Comparison of ENCODE assay signal across 15 cellular contexts in the genomic region with DNA sequence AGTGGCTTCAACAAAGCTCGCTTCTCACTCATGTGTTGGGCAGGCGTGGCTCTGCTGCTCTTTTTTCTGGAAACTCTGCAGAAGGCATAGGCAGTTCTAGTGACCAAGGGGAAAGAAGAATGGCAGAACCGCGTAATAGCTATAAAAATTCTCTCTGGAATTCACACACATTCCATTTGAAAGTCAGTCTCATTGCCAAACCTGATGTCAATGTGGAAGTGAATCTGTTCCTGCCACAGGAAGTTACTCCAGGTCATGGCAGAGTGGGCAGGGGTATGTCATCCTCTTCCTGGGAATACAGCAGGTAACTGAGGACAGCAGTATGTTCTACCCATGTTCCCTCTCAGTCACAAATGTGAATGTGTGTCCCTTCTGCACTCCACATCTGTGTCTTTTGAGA. TPM values are rescaled to one million over a fixed set of nuclear protein-coding genes. Genes with fewer than 3 reads are reported as not detected.
DNase-seq lines count a peak whose midpoint lies in the region; TF ChIP-seq lines count a peak whose summit lies in the region.
"Had no signal": no experiment of that assay in that cellular context is flagged by ENCODE, and none has a peak within 500 bp of the region (broad histone marks: within the 10 kb centered on the region; RNA-seq: fewer than 3 reads in every experiment).

No MANE protein-coding gene starts in this region.

- DNase-seq in GM23248, result peak; percentile 2
- peak; percentile 2 for DNase-seq in choroid plexus epithelial cell (ENCODE audit: low read depth)
- peak; percentile 6 to 89 for DNase-seq in lung microvascular endothelial cell (ENCODE audit: low read depth in 2 of 2)
- no peak for DNase-seq in DMS53 (lab: John Stamatoyannopoulos, UW)
- DNase-seq in anterior cingulate cortex (lab: John Stamatoyannopoulos, UW), result no peak
- no peak for DNase-seq in NK-92 (lab: John Stamatoyannopoulos, UW; ENCODE audit: unreplicated experiment)
- DNase-seq in cerebellar nuclear complex (lab: John Stamatoyannopoulos, UW), result no peak
- DNase-seq: AML-193; CD4-positive, CD25-positive, alpha-beta regulatory T cell had no signal

- H3K4me1 ChIP-seq in GM23248 (ENCODE audit: insufficient read depth), result no peaks in the 10 kb centered on the region
- H3K4me1 ChIP-seq: A549, BLaER1, HAP-1 had no signal

- no peaks in the 10 kb centered on the region; the same call in 1 of the 2 replicates for H3K27me3 ChIP-seq in GM23248 (replicated peaks; ENCODE audit: insufficient read depth)
- H3K27me3 ChIP-seq: BLaER1 had no signal

- H3K9me2 ChIP-seq in GM23248 (ENCODE audit: insufficient read depth), result no peaks in the 10 kb centered on the region

- H2AFZ ChIP-seq in GM23248, result no peak overlapping the region

- no peaks in the 10 kb centered on the region for H3F3A ChIP-seq in GM23248 (ENCODE audit: insufficient read depth)

- H3K79me2 ChIP-seq in GM23248 (ENCODE audit: insufficient read depth), result no peaks in the 10 kb centered on the region

- H3K9ac ChIP-seq in GM23248, result no peak overlapping the region
- H3K9ac ChIP-seq: BLaER1 had no signal

- H3K27ac ChIP-seq in GM23248, result no peak overlapping the region
- H3K27ac ChIP-seq: A549, BLaER1, HL-60 had no signal

- in situ Hi-C loops in GM23248 (cut with MboI), result no loop called here

- no peaks in the 10 kb centered on the region for H3K36me3 ChIP-seq in GM23248 (ENCODE audit: low read depth)

- 30 to 42% methylated on average over 4 of the region's 4 CpGs for WGBS in GM23248 (ENCODE audit: low coverage in 1 of 2, low lambda C conversion rate in 2 of 2, missing lambda C conversion rate in 2 of 2), 2 experiments

- TF ChIP-seq CTCF in choroid plexus epithelial cell (conservative IDR thresholded peaks at IDR 0.05; ENCODE audit: low read depth, low read length), result no peak

- no peak overlapping the region for H3K4me3 ChIP-seq in GM23248
- no peak overlapping the region for H3K4me3 ChIP-seq in choroid plexus epithelial cell (ENCODE audit: low read depth, low read length)
- H3K4me3 ChIP-seq: A549, BLaER1, HAP-1 had no signal

- no peak overlapping the region for H3K4me2 ChIP-seq in GM23248 (ENCODE audit: unreplicated experiment)
- H3K4me2 ChIP-seq: A549, BLaER1 had no signal

- H4K20me1 ChIP-seq in GM23248 (ENCODE audit: insufficient read depth), result no peaks in the 10 kb centered on the region
- H4K20me1 ChIP-seq: BLaER1 had no signal

- no peaks in the 10 kb centered on the region for H3K9me3 ChIP-seq in GM23248 (ENCODE audit: low read depth)
- H3K9me3 ChIP-seq: A549, BLaER1, HAP-1 had no signal

RNA-seq across cellular contexts. Expression of a gene that starts 8.2 kb away (rescaled TPM):
- total RNA-seq in GM23248 (2014; rRNA removed; shearing (Covaris generic)), result 5.3 and 5.8 TPM in 2 replicates
- polyA plus RNA-seq in GM23248 (2016; fragmentation: Nextera tagmentation; extraction: Ambion mirVana), result 1.8 and 2.1 TPM in 2 replicates
- 3.5 and 5.0 TPM in 2 replicates for total RNA-seq in lung microvascular endothelial cell

RNA-seq across cellular contexts. Expression of a gene that starts 59.0 kb away (rescaled TPM):
- total RNA-seq in GM23248 (2014; rRNA removed; shearing (Covaris generic)), result not detected in 2 replicates
- not detected in 2 replicates for polyA plus RNA-seq in GM23248 (2016; fragmentation: Nextera tagmentation; extraction: Ambion mirVana)
- total RNA-seq in lung microvascular endothelial cell, result not detected in 2 replicates
- total RNA-seq: CD4-positive, CD25-positive, alpha-beta regulatory T cell; Daoy; H1 had no signal
- polyA plus RNA-seq: A549; CD4-positive, CD25-positive, alpha-beta regulatory T cell had no signal

Comparison
In these comparisons a context has a peak if more than half of its experiments do, and no peak if none do; other contexts are left out.
1. DNase-seq: peak in GM23248 (single experiment), choroid plexus epithelial cell (single experiment) and lung microvascular endothelial cell (2 of 2); none in DMS53 (single experiment), anterior cingulate cortex (0 of 58), NK-92 (single experiment) and cerebellar nuclear complex (0 of 2).